ENCODE assay signal across 8 cellular contexts in the genomic region with DNA sequence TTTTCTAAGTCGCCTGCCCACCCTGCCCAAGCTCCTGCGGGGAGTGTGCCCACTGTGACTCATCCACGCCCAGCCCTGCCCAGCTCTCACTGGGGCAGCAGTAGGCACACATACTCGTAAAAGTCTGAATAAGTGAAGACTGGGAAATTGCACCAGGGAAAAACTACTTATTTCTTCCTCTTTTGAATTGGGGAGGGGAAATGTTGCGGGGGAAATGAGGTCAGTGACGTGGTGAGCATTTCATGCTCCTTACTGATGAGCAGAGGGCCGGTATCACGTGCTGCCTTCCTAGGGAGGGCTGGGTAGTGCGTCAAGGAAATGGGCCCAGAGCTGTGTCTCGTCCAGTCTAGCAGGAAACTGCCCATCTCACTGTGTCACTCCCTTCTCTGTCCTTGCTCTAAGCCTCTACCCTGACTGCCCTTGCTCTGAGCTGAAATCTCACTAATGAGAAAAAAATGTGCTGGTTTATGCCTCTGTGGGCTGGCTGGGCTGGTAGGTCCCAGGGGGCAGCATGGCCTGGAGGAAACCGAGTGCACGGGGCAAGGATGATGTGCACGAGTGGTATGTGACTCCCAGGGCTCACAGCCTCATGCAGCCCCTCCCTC.
A peak's percentile ranks its signal among the peaks of the same experiment; 100 is the strongest.
DNase-seq lines count a peak whose midpoint lies in the region; ATAC-seq and FAIRE-seq lines count a peak whose summit lies in the region.

No MANE protein-coding gene starts in this region.

- H3K4me3 ChIP-seq in skeletal muscle cell (ENCODE audit: low read depth, low read length), result no peak overlapping the region

- DNase-seq in 8988T (peak; percentile 55), GM19239 (ENCODE audit: insufficient read length, low spot score) (no peak), SKM-1 (lab: John Stamatoyannopoulos, UW; ENCODE audit: unreplicated experiment) (peak; percentile 90), fibroblast of peridontal ligament (ENCODE audit: extremely low read depth) (peak; percentile 91), skeletal muscle cell (ENCODE audit: low read depth) (peak; percentile 56), DMS 273 treated with DMSO at 0.1 percent for 48 hours (lab: John Stamatoyannopoulos, UW) (no peak)
- DNase-seq in NK-92 treated with Interleukin-12 subunit alpha and Interleukin-12 subunit beta, amount 100 ng/mL, for 24 hours (lab: John Stamatoyannopoulos, UW), result no peak

- ATAC-seq in GM19467 (IDR thresholded peaks at IDR 0.05; ENCODE audit: unreplicated experiment), result no peak

- FAIRE-seq in GM19239 (lab: Jason Lieb, UNC), result peak; percentile 98

Comparison
In these comparisons a context has a peak if more than half of its experiments do, and no peak if none do; other contexts are left out.
1. DNase-seq: peak in 8988T (single experiment), SKM-1 (single experiment), fibroblast of peridontal ligament (single experiment) and skeletal muscle cell (single experiment); none in GM19239 (single experiment), DMS 273 treated with DMSO at 0.1 percent for 48 hours (single experiment) and NK-92 treated with Interleukin-12 subunit alpha and Interleukin-12 subunit beta, amount 100 ng/mL, for 24 hours (single experiment).